14 cellular contexts compared by ENCODE assay signal in the genomic region with DNA sequence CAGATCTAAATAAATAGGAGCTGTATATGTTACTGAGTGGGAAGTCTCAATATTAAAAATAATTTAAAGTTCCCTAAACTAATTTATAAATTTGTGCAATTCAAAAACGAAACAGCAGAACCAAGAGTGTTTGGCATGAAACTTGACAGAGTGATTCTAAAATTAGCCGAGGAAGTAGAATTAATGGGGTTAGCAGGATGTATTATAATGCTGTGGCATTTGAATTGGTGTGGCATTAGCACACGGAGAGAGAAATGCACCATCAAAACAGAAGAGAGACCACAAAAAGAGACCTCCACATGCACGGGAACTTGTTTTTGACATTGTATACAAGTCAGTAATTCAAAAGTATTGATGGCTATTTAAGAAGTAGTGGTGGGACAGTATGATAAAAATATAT.
DNase-seq lines count a peak whose midpoint lies in the region; ATAC-seq and TF ChIP-seq lines count a peak whose summit lies in the region.
"Had no signal": no experiment of that assay in that cellular context is flagged by ENCODE, and none has a peak within 500 bp of the region (broad histone marks: within the 10 kb centered on the region; RNA-seq: fewer than 3 reads in every experiment).

No MANE protein-coding gene starts in this region.

- H3K9me3 ChIP-seq in naive thymus-derived CD4-positive, alpha-beta T cell (ENCODE audit: control insufficient read depth in 2 of 3, low read length in 3 of 3): no peaks in the 10 kb centered on the region
- H3K9me3 ChIP-seq: right atrium auricular region had no signal

- DNase-seq in GM13977 (ENCODE audit: low spot score) (peak; percentile 29), immature natural killer cell (peak in 1 of 3 donors; percentile 8), endothelial cell (ENCODE audit: low spot score) (no peak), CD1c-positive myeloid dendritic cell (ENCODE audit: extremely low spot score) (no peak)
- DNase-seq in naive thymus-derived CD4-positive, alpha-beta T cell: no peak
- no peak for DNase-seq in activated CD4-positive, alpha-beta T cell treated with anti-CD3 and anti-CD28 coated beads, Interleukin-2, amount 10 ng/mL, durations not matched to agents 7 days and 5 days
- DNase-seq: activated effector memory CD4-positive, alpha-beta T cell treated with anti-CD3 and anti-CD28 coated beads, Interleukin-2, amount 50 U/mL, for 16 hours; dorsolateral prefrontal cortex; mesenchymal stem cell; NCI-H2029 had no signal

- H3K27me3 ChIP-seq in naive thymus-derived CD4-positive, alpha-beta T cell (ENCODE audit: control insufficient read depth in 2 of 2, insufficient read depth in 2 of 2, low read length in 2 of 2): no peaks in the 10 kb centered on the region
- H3K27me3 ChIP-seq: dorsolateral prefrontal cortex, right atrium auricular region had no signal

- POLR2A ChIA-PET in naive thymus-derived CD4-positive, alpha-beta T cell (lab: Charles Lee): no interaction called here
- POLR2A ChIA-PET in activated CD4-positive, alpha-beta T cell treated with anti-CD3 and anti-CD28 coated beads, Interleukin-2, amount 10 ng/mL, durations not matched to agents 7 days and 5 days (lab: Charles Lee): no interaction called here

- in situ Hi-C loops in GM13977 (cut with MboI; ENCODE audit: low pct_unique_long_range_greater_than_20kb, low sequenced_read_pairs, unreplicated experiment): no loop called here

- intact Hi-C loops in naive thymus-derived CD4-positive, alpha-beta T cell (cut with micrococcal nuclease): no loop called here

- H3K36me3 ChIP-seq in naive thymus-derived CD4-positive, alpha-beta T cell (ENCODE audit: control insufficient read depth in 2 of 3, insufficient read depth in 3 of 3, low read length in 3 of 3): no peaks in the 10 kb centered on the region
- H3K36me3 ChIP-seq: right atrium auricular region had no signal

- H3K27me3 Mint-ChIP-seq in immature natural killer cell (ENCODE audit: low read depth in 3 of 3) (no peaks in the 10 kb centered on the region), endothelial cell (ENCODE audit: unreplicated experiment) (no peaks in the 10 kb centered on the region)
- H3K27me3 Mint-ChIP-seq in naive thymus-derived CD4-positive, alpha-beta T cell: no peaks in the 10 kb centered on the region
- no peaks in the 10 kb centered on the region for H3K27me3 Mint-ChIP-seq in activated CD4-positive, alpha-beta T cell treated with anti-CD3 and anti-CD28 coated beads, Interleukin-2, amount 10 ng/mL, durations not matched to agents 7 days and 5 days

- CTCF ChIA-PET in naive thymus-derived CD4-positive, alpha-beta T cell (lab: Charles Lee): no interaction called here
- CTCF ChIA-PET in activated CD4-positive, alpha-beta T cell treated with anti-CD3 and anti-CD28 coated beads, Interleukin-2, amount 10 ng/mL, durations not matched to agents 7 days and 5 days (lab: Charles Lee): no interaction called here

- H3K9me3 Mint-ChIP-seq in immature natural killer cell: no peaks in the 10 kb centered on the region
- H3K9me3 Mint-ChIP-seq in naive thymus-derived CD4-positive, alpha-beta T cell: peaks cover 0 to 1% (median 0%) of the 10 kb centered on the region in 11 donors
- H3K9me3 Mint-ChIP-seq in activated CD4-positive, alpha-beta T cell treated with anti-CD3 and anti-CD28 coated beads, Interleukin-2, amount 10 ng/mL, durations not matched to agents 7 days and 5 days: no peaks in the 10 kb centered on the region
- no peaks in the 10 kb centered on the region for H3K9me3 Mint-ChIP-seq in endothelial cell (ENCODE audit: unreplicated experiment)

- peak overlapping the region; percentile 32 to 78 (median 40) for H3K27ac Mint-ChIP-seq in immature natural killer cell
- no peak overlapping the region for H3K27ac Mint-ChIP-seq in naive thymus-derived CD4-positive, alpha-beta T cell
- H3K27ac Mint-ChIP-seq in activated CD4-positive, alpha-beta T cell treated with anti-CD3 and anti-CD28 coated beads, Interleukin-2, amount 10 ng/mL, durations not matched to agents 7 days and 5 days: no peak overlapping the region
- no peak overlapping the region for H3K27ac Mint-ChIP-seq in endothelial cell (ENCODE audit: unreplicated experiment)

- no peaks in the 10 kb centered on the region for H3K36me3 Mint-ChIP-seq in immature natural killer cell
- H3K36me3 Mint-ChIP-seq in naive thymus-derived CD4-positive, alpha-beta T cell: peaks cover 0 to 10% (median 3%) of the 10 kb centered on the region in 5 donors
- H3K36me3 Mint-ChIP-seq in activated CD4-positive, alpha-beta T cell treated with anti-CD3 and anti-CD28 coated beads, Interleukin-2, amount 10 ng/mL, durations not matched to agents 7 days and 5 days (ENCODE audit: low read depth): no peaks in the 10 kb centered on the region
- H3K36me3 Mint-ChIP-seq in endothelial cell (ENCODE audit: low read depth, unreplicated experiment): no peaks in the 10 kb centered on the region

- peaks cover 0 to 4% of the 10 kb centered on the region in 2 donors for H3K4me1 ChIP-seq in naive thymus-derived CD4-positive, alpha-beta T cell (ENCODE audit: control insufficient read depth in 2 of 2, insufficient read depth in 2 of 2, low read length in 2 of 2)
- H3K4me1 ChIP-seq: right atrium auricular region had no signal

- H3K4me3 Mint-ChIP-seq in immature natural killer cell (peak overlapping the region; percentile 36 to 68 (median 49)), endothelial cell (ENCODE audit: unreplicated experiment) (no peak overlapping the region)
- peak overlapping the region in 1 of 10 donors; percentile 33 for H3K4me3 Mint-ChIP-seq in naive thymus-derived CD4-positive, alpha-beta T cell
- H3K4me3 Mint-ChIP-seq in activated CD4-positive, alpha-beta T cell treated with anti-CD3 and anti-CD28 coated beads, Interleukin-2, amount 10 ng/mL, durations not matched to agents 7 days and 5 days: no peak overlapping the region

- TF ChIP-seq CTCF in GM13977 (IDR thresholded peaks at IDR 0.05; ENCODE audit: extremely low read depth, insufficient read depth, missing control alignments) (no peak), endothelial cell (IDR thresholded peaks at IDR 0.05; ENCODE audit: unreplicated experiment) (no peak)

- peak; percentile 81 for ATAC-seq in GM21423 (IDR thresholded peaks at IDR 0.05; ENCODE audit: unreplicated experiment)
- ATAC-seq in HG03571 (IDR thresholded peaks at IDR 0.05; ENCODE audit: unreplicated experiment): peak; percentile 68
- ATAC-seq in naive thymus-derived CD4-positive, alpha-beta T cell: no peak
- ATAC-seq: Panc1 had no signal

- no peak overlapping the region for H3K4me3 ChIP-seq in naive thymus-derived CD4-positive, alpha-beta T cell (ENCODE audit: low read length)
- H3K4me3 ChIP-seq: dorsolateral prefrontal cortex, right atrium auricular region had no signal

- H3K4me1 Mint-ChIP-seq in immature natural killer cell: peaks cover 14 to 20% of the 10 kb centered on the region in 2 donors
- H3K4me1 Mint-ChIP-seq in naive thymus-derived CD4-positive, alpha-beta T cell: peaks cover 3 to 13% (median 7%) of the 10 kb centered on the region in 7 donors
- peaks cover 7% of the 10 kb centered on the region for H3K4me1 Mint-ChIP-seq in activated CD4-positive, alpha-beta T cell treated with anti-CD3 and anti-CD28 coated beads, Interleukin-2, amount 10 ng/mL, durations not matched to agents 7 days and 5 days
- H3K4me1 Mint-ChIP-seq in endothelial cell (ENCODE audit: unreplicated experiment): peaks cover 9% of the 10 kb centered on the region

- H3K27ac ChIP-seq in naive thymus-derived CD4-positive, alpha-beta T cell (ENCODE audit: low read depth, low read length): no peak overlapping the region
- H3K27ac ChIP-seq: dorsolateral prefrontal cortex, right atrium auricular region had no signal

Comparison
In these comparisons a context has a peak if more than half of its experiments do, and no peak if none do; other contexts are left out.
1. H3K27ac Mint-ChIP-seq: peak in immature natural killer cell (6 of 6); none in naive thymus-derived CD4-positive, alpha-beta T cell (0 of 9), activated CD4-positive, alpha-beta T cell treated with anti-CD3 and anti-CD28 coated beads, Interleukin-2, amount 10 ng/mL, durations not matched to agents 7 days and 5 days (single experiment) and endothelial cell (single experiment).
2. H3K4me3 Mint-ChIP-seq: peak in immature natural killer cell (5 of 5); none in activated CD4-positive, alpha-beta T cell treated with anti-CD3 and anti-CD28 coated beads, Interleukin-2, amount 10 ng/mL, durations not matched to agents 7 days and 5 days (single experiment) and endothelial cell (single experiment).